Comparison of ENCODE assay signal across 8 cellular contexts in genomic region chr15:63502843-63503738, GRCh38. TPM values are rescaled to one million over a fixed set of nuclear protein-coding genes. Genes with fewer than 3 reads are reported as not detected.
DNase-seq lines count a peak whose midpoint lies in the region; ATAC-seq, FAIRE-seq and TF ChIP-seq lines count a peak whose summit lies in the region.

No MANE protein-coding gene starts in this region.

- DNase-seq in GM10248 (ENCODE audit: extremely low spot score) (peak; percentile 82), NB4 (ENCODE audit: low read depth) (peak; percentile 99), H1 (ENCODE audit: low read depth in 1 of 2, low spot score in 2 of 2) (peak in 1 of 2 experiments; percentile 79), midbrain (lab: John Stamatoyannopoulos, UW) (peak; percentile 46), NCI-H69 (lab: John Stamatoyannopoulos, UW) (no peak)
- DNase-seq in activated CD8-positive, alpha-beta T cell treated with anti-CD3 and anti-CD28 coated beads, Interleukin-2, amount 10 ng/mL, durations not matched to agents 7 days and 5 days, result peak; percentile 86
- DNase-seq in stimulated activated CD8-positive, alpha-beta memory T cell treated with anti-CD3 and anti-CD28 coated beads, Interleukin-4, amount 100 ng/mL, for 24 hours (ENCODE audit: low read depth), result peak; percentile 63

- H3K23ac ChIP-seq in H1 (ENCODE audit: insufficient read length), result no peak overlapping the region

- no peak for FAIRE-seq in H1 (lab: Jason Lieb, UNC)

- H2AFZ ChIP-seq in H1 (ENCODE audit: low read length), result no peak overlapping the region

- no peak overlapping the region for H3K18ac ChIP-seq in H1 (ENCODE audit: extremely low read depth, low read length)

- H3K4me3 ChIP-seq in NB4 (ENCODE audit: low read depth, low read length) (peak overlapping the region; percentile 67), H1 (ENCODE audit: extremely low read depth in 1 of 4, insufficient read depth in 2 of 4, low read depth in 3 of 4, low read length in 4 of 4) (peak overlapping the region; percentile 7 to 70 (median 46); a peak in 7 of 8 replicates)

- no peaks in the 10 kb centered on the region for H3K36me3 ChIP-seq in H1 (ENCODE audit: control insufficient read depth in 2 of 4, insufficient read depth in 4 of 4, low read length in 3 of 4)

- H3K27ac Mint-ChIP-seq in activated CD8-positive, alpha-beta T cell treated with anti-CD3 and anti-CD28 coated beads, Interleukin-2, amount 10 ng/mL, durations not matched to agents 7 days and 5 days, result peak overlapping the region; percentile 98

- no peak overlapping the region for H3K27ac ChIP-seq in H1 (ENCODE audit: low read depth, low read length)

- TF ChIP-seq POLR2A in NB4 (IDR thresholded peaks at IDR 0.05; ENCODE audit: extremely low read depth, insufficient read length), result peak; percentile 58
- TF ChIP-seq POLR2A in H1 (IDR thresholded peaks at IDR 0.05; ENCODE audit: control extremely low read depth in 1 of 2, low read depth in 2 of 2, low read length in 2 of 2), result no peak

- H4K8ac ChIP-seq in H1 (ENCODE audit: extremely low read depth, insufficient read depth, low read length), result no peak overlapping the region

- peaks cover 0 to 23% of the 10 kb centered on the region in 2 experiments; a peak in 2 of 4 replicates for H3K79me2 ChIP-seq in H1 (ENCODE audit: control insufficient read depth in 1 of 2, insufficient read depth in 2 of 2, low read length in 2 of 2)

- TF ChIP-seq EP300 in H1 (IDR thresholded peaks at IDR 0.05; ENCODE audit: borderline replicate concordance in 1 of 2, low read depth in 2 of 2, low read length in 2 of 2), result no peak

- H2BK15ac ChIP-seq in H1 (ENCODE audit: low read length), result no peak overlapping the region

- peaks cover 2 to 13% of the 10 kb centered on the region in 2 experiments for H4K20me1 ChIP-seq in H1 (replicated peaks in 1 of 2; ENCODE audit: control insufficient read depth in 1 of 2, insufficient read depth in 2 of 2, low read length in 2 of 2)

- H2BK120ac ChIP-seq in H1 (replicated peaks; ENCODE audit: low read depth, low read length), result no peak overlapping the region

- H3K4ac ChIP-seq in H1 (replicated peaks; ENCODE audit: insufficient read length, low read depth, low read length), result no peak overlapping the region

- H3K4me3 Mint-ChIP-seq in activated CD8-positive, alpha-beta T cell treated with anti-CD3 and anti-CD28 coated beads, Interleukin-2, amount 10 ng/mL, durations not matched to agents 7 days and 5 days, result peak overlapping the region; percentile 85

- H3K79me1 ChIP-seq in H1 (ENCODE audit: low read depth, low read length), result no peaks in the 10 kb centered on the region

- no peak overlapping the region for H4K5ac ChIP-seq in H1 (ENCODE audit: insufficient read length, low read depth, low read length)

- peaks cover 14% of the 10 kb centered on the region for H3K36me3 Mint-ChIP-seq in activated CD8-positive, alpha-beta T cell treated with anti-CD3 and anti-CD28 coated beads, Interleukin-2, amount 10 ng/mL, durations not matched to agents 7 days and 5 days (ENCODE audit: low read depth)

- no peak for TF ChIP-seq CTCF in GM10248 (IDR thresholded peaks at IDR 0.05; ENCODE audit: control extremely low read depth, extremely low read depth, low read depth, missing control alignments)
- TF ChIP-seq CTCF in NB4 (IDR thresholded peaks at IDR 0.05; ENCODE audit: low read depth, low read length), result no peak
- no peak for TF ChIP-seq CTCF in H1 (IDR thresholded peaks at IDR 0.05; ENCODE audit: control extremely low read depth in 1 of 3, insufficient read depth in 1 of 3, low read depth in 1 of 3, low read length in 3 of 3)

- H2AK5ac ChIP-seq in H1 (ENCODE audit: low read depth, low read length), result no peak overlapping the region

- peak; percentile 48 for ATAC-seq in HG02571 (IDR thresholded peaks at IDR 0.05; ENCODE audit: unreplicated experiment)
- peak; percentile 43 for ATAC-seq in activated CD8-positive, alpha-beta T cell treated with anti-CD3 and anti-CD28 coated beads, Interleukin-2, amount 10 ng/mL, durations not matched to agents 7 days and 5 days

- peak overlapping the region; percentile 84 to 97 for H3K4me2 ChIP-seq in H1 (ENCODE audit: insufficient read depth in 1 of 2, low read depth in 2 of 2, low read length in 2 of 2)

- H2BK20ac ChIP-seq in H1 (ENCODE audit: low read length), result no peak overlapping the region

- POLR2A ChIA-PET in GM10248 (lab: Yijun Ruan, JAX) (interaction anchor here (0.6 to 1.2 kb wide), 3 partner anchors 10 to 537 kb away, joined by 3 to 5 read pairs (median 4); no protein-coding TSS in a partner anchor), H1 (lab: Charles Lee; ENCODE audit: partially characterized antibody) (interaction anchor here (1.1 to 1.3 kb wide), 2 partner anchors 35 to 94 kb away, joined by 3 to 5 read pairs; partner anchors contain the start of gene FBXL22)
- POLR2A ChIA-PET in activated CD8-positive, alpha-beta T cell treated with anti-CD3 and anti-CD28 coated beads, Interleukin-2, amount 10 ng/mL, durations not matched to agents 7 days and 5 days (lab: Charles Lee), result interaction anchor here (0.6 to 5.0 kb wide), 18 partner anchors 7 to 957 kb away, joined by 3 to 36 read pairs (median 8); partner anchors contain the start of genes CIAO2A and ZNF609

- no peak overlapping the region for H3K14ac ChIP-seq in H1 (ENCODE audit: insufficient read length)

- H3K9me3 ChIP-seq in H1 (ENCODE audit: insufficient read depth in 2 of 2, low read depth in 1 of 2, low read length in 1 of 2), result no peaks in the 10 kb centered on the region

- CTCF ChIA-PET in GM10248 (lab: Yijun Ruan, JAX) (interaction anchor here (0.9 to 4.8 kb wide), 9 partner anchors 12 to 455 kb away, joined by 3 to 37 read pairs (median 5); no protein-coding TSS in a partner anchor), H1 (lab: Charles Lee; ENCODE audit: partially characterized antibody) (interaction anchor here (0.5 to 4.1 kb wide), 8 partner anchors 14 to 661 kb away, joined by 3 to 20 read pairs (median 8); no protein-coding TSS in a partner anchor)
- CTCF ChIA-PET in activated CD8-positive, alpha-beta T cell treated with anti-CD3 and anti-CD28 coated beads, Interleukin-2, amount 10 ng/mL, durations not matched to agents 7 days and 5 days (lab: Charles Lee), result interaction anchor here (0.9 to 8.4 kb wide), 11 partner anchors 7 to 97 kb away, joined by 3 to 172 read pairs (median 19); no protein-coding TSS in a partner anchor

- no peak overlapping the region for H3K56ac ChIP-seq in H1 (replicated peaks; ENCODE audit: insufficient read length, low read depth, low read length)

- no peak for TF ChIP-seq RAD21 in H1 (IDR thresholded peaks at IDR 0.05 in 1 of 2, conservative IDR thresholded peaks at IDR 0.05 in 1 of 2; ENCODE audit: low read depth in 2 of 2, low read length in 2 of 2)

- no peaks in the 10 kb centered on the region for H3K27me3 Mint-ChIP-seq in activated CD8-positive, alpha-beta T cell treated with anti-CD3 and anti-CD28 coated beads, Interleukin-2, amount 10 ng/mL, durations not matched to agents 7 days and 5 days (ENCODE audit: low read depth)

- H4K91ac ChIP-seq in H1 (replicated peaks; ENCODE audit: insufficient read length, low read length), result no peak overlapping the region

- no peak overlapping the region for H2BK12ac ChIP-seq in H1 (ENCODE audit: low read depth, low read length)

- H3K4me1 Mint-ChIP-seq in activated CD8-positive, alpha-beta T cell treated with anti-CD3 and anti-CD28 coated beads, Interleukin-2, amount 10 ng/mL, durations not matched to agents 7 days and 5 days (ENCODE audit: low read depth), result peaks cover 68% of the 10 kb centered on the region

- H2BK5ac ChIP-seq in H1 (ENCODE audit: low read depth, low read length), result no peak overlapping the region

- 7% methylated on average over 34 of the region's 34 CpGs; no CpG with 5 or more reads in 1 of the 2 experiments for WGBS in H1 (ENCODE audit: extremely low coverage in 1 of 2, insufficient coverage in 1 of 2, insufficient read length in 1 of 2, insufficient replicate concordance in 2 of 2, low coverage in 1 of 2, low lambda C conversion rate in 2 of 2, missing lambda C conversion rate in 1 of 2), 2 experiments

- no peak overlapping the region; a peak in 1 of 7 replicates for H3K9ac ChIP-seq in H1 (replicated peaks in 1 of 4; ENCODE audit: extremely low read depth in 1 of 4, low read depth in 3 of 4, low read length in 3 of 4)

- peaks cover 7 to 16% (median 12%) of the 10 kb centered on the region in 4 experiments for H3K4me1 ChIP-seq in H1 (replicated peaks in 1 of 4; ENCODE audit: control insufficient read depth in 3 of 4, insufficient read depth in 4 of 4, low read length in 3 of 4)

- H3K27me3 ChIP-seq in H1 (replicated peaks in 1 of 4; ENCODE audit: control insufficient read depth in 3 of 4, extremely low read depth in 1 of 4, insufficient read depth in 3 of 4, low read length in 3 of 4), result peaks cover 26 to 86% (median 67%) of the 10 kb centered on the region in 4 experiments

- no peaks in the 10 kb centered on the region for H3K9me3 Mint-ChIP-seq in activated CD8-positive, alpha-beta T cell treated with anti-CD3 and anti-CD28 coated beads, Interleukin-2, amount 10 ng/mL, durations not matched to agents 7 days and 5 days (ENCODE audit: insufficient read depth)

- peaks cover 14% of the 10 kb centered on the region for H3K23me2 ChIP-seq in H1 (ENCODE audit: low read depth, low read length)

TF ChIP-seq in H1, 55 proteins besides CTCF, POLR2A, EP300 and RAD21 (continues in another document):
- peak; percentile 96; the same call in 1 of the 2 replicates for TF ChIP-seq TCF12 (IDR thresholded peaks at IDR 0.05; ENCODE audit: low read depth, low read length)
- TF ChIP-seq BACH1 (IDR thresholded peaks at IDR 0.05; ENCODE audit: low read length), result no peak
- peak; percentile 94 for TF ChIP-seq POLR2AphosphoS5 (IDR thresholded peaks at IDR 0.05; ENCODE audit: low read depth, low read length)
- TF ChIP-seq PHF8 (conservative IDR thresholded peaks at IDR 0.05; ENCODE audit: low read depth, low read length), result no peak
- TF ChIP-seq SP1 (IDR thresholded peaks at IDR 0.05; ENCODE audit: low read depth, low read length), result peak; percentile 92
- no peak for TF ChIP-seq NRF1 (IDR thresholded peaks at IDR 0.05; ENCODE audit: low read depth, low read length)
- TF ChIP-seq YY1 (IDR thresholded peaks at IDR 0.05; ENCODE audit: low read depth, low read length), result peak; percentile 27; the same call in 1 of the 2 replicates
- TF ChIP-seq RXRA (IDR thresholded peaks at IDR 0.05; ENCODE audit: insufficient read depth, low read depth, low read length), result peak; percentile 50; the same call in 1 of the 2 replicates

RNA-seq across cellular contexts. Expression of gene USP3, which starts 1.3 kb away (rescaled TPM):
- 10 to 100 TPM; 48.3 to 49.1 TPM for total RNA-seq in activated CD8-positive, alpha-beta T cell treated with anti-CD3 and anti-CD28 coated beads, Interleukin-2, amount 10 ng/mL, durations not matched to agents 7 days and 5 days
- total RNA-seq in H1 (2021; fragmentation: NEBNext Ultra II Directional; extraction: Animal tissue kit (Norgen Biotek cat#: 25700)), result 10.8 and 15.5 TPM in 2 replicates
- polyA plus RNA-seq in H1 (2011; rRNA removed), result 10.0 and 16.2 TPM in 2 replicates
- polyA plus RNA-seq in H1 (2011; cell fraction: cytosol; rRNA removed), result 6.9 TPM
- polyA plus RNA-seq in H1 (2011; cell fraction: nucleus; rRNA removed), result 16.9 TPM
- polyA plus RNA-seq in H1 (2012, experiment 1 of 2), result 17.5 to 23.1 TPM (median 18.6 TPM) in 4 replicates
- 4.9 TPM for polyA plus RNA-seq in H1 (2012, experiment 2 of 2)
- polyA plus RNA-seq in H1 (2013, experiment 1 of 2), result 7.8 TPM
- 6.8 TPM for polyA plus RNA-seq in H1 (2013, experiment 2 of 2)
- polyA minus RNA-seq in H1 (2011; rRNA and poly(A)+ RNA removed), result 12.4 and 29.6 TPM in 2 replicates
- polyA minus RNA-seq in H1 (2011; cell fraction: cytosol; rRNA and poly(A)+ RNA removed), result 15.0 TPM
- polyA minus RNA-seq in H1 (2011; cell fraction: nucleus; rRNA and poly(A)+ RNA removed), result 33.1 TPM
